Comparison of ENCODE assay signal across 23 cellular contexts in genomic region chr2:217045725-217046475, GRCh38.
A peak's percentile ranks its signal among the peaks of the same experiment; 100 is the strongest.
DNase-seq lines count a peak whose midpoint lies in the region; ATAC-seq and TF ChIP-seq lines count a peak whose summit lies in the region.
"Had no signal": no experiment of that assay in that cellular context is flagged by ENCODE, and none has a peak within 500 bp of the region (broad histone marks: within the 10 kb centered on the region; RNA-seq: fewer than 3 reads in every experiment).

No MANE protein-coding gene starts in this region.

- intact Hi-C loops in stomach (cut with DNase I; ENCODE audit: low total_unique reads), result no loop called here
- intact Hi-C loops in adrenal gland (cut with DNase I), result no loop called here

- H3K9me2 ChIP-seq in SK-N-SH, result no peaks in the 10 kb centered on the region
- no peaks in the 10 kb centered on the region for H3K9me2 ChIP-seq in MM.1S (replicated peaks; ENCODE audit: insufficient read depth, low read length)

- CTCF ChIA-PET in SK-N-SH (lab: Yijun Ruan, JAX), result no interaction called here

- H3K36me3 ChIP-seq in SK-N-SH (replicated peaks in 1 of 2; ENCODE audit: control insufficient read depth in 1 of 2, insufficient read depth in 2 of 2, low read length in 1 of 2), result no peaks in the 10 kb centered on the region
- H3K36me3 ChIP-seq in stomach, result no peaks in the 10 kb centered on the region
- H3K36me3 ChIP-seq in MM.1S (replicated peaks; ENCODE audit: insufficient read depth, low read length), result no peaks in the 10 kb centered on the region
- H3K36me3 ChIP-seq in adrenal gland (replicated peaks in 1 of 2), result no peaks in the 10 kb centered on the region
- H3K36me3 ChIP-seq: prostate gland, thyroid gland had no signal

- H3K4me1 ChIP-seq in SK-N-SH (ENCODE audit: control insufficient read depth in 1 of 2, insufficient read depth in 2 of 2, low read depth in 1 of 2, low read length in 1 of 2) (peaks cover 0 to 2% of the 10 kb centered on the region in 2 experiments; a peak in 1 of 4 replicates), stomach (peaks cover 20 to 56% (median 40%) of the 10 kb centered on the region in 4 donors), MM.1S (ENCODE audit: low read length) (no peaks in the 10 kb centered on the region), adrenal gland (replicated peaks in 1 of 2) (no peaks in the 10 kb centered on the region)
- H3K4me1 ChIP-seq: prostate gland had no signal

- POLR2A ChIA-PET in SK-N-SH (lab: Yijun Ruan, JAX), result no interaction called here

- H3K9me3 ChIP-seq in SK-N-SH (no peaks in the 10 kb centered on the region), stomach (no peaks in the 10 kb centered on the region), MM.1S (replicated peaks; ENCODE audit: insufficient read depth, low read length) (no peaks in the 10 kb centered on the region), adrenal gland (replicated peaks in 1 of 3) (no peaks in the 10 kb centered on the region)
- H3K9me3 ChIP-seq: prostate gland, thyroid gland had no signal

- H3K27me3 ChIP-seq in SK-N-SH (ENCODE audit: insufficient read depth) (no peaks in the 10 kb centered on the region), stomach (no peaks in the 10 kb centered on the region), MM.1S (replicated peaks; ENCODE audit: insufficient read depth, low read length) (no peaks in the 10 kb centered on the region), adrenal gland (no peaks in the 10 kb centered on the region)
- H3K27me3 ChIP-seq: thyroid gland had no signal

- DNase-seq in SK-N-SH (no peak), brain pericyte (ENCODE audit: low read depth, low spot score) (peak; percentile 55), fibroblast of the conjunctiva (ENCODE audit: low read depth) (peak; percentile 41), stomach (peak; percentile 32), MM.1S (no peak), NCI-H510A (lab: John Stamatoyannopoulos, UW) (no peak), adrenal gland (no peak)
- DNase-seq: 8988T; activated CD4-positive, CD25-positive, alpha-beta regulatory T cell; activated effector memory CD4-positive, alpha-beta T cell treated with Interleukin-2 at 50 U/mL for 16 hours; GDM1; glutamatergic neuron; naive thymus-derived CD4-positive, alpha-beta T cell; NCI-H2029 treated with DMSO at 0.1 percent for 48 hours; NCI-H524 treated with DMSO at 0.1 percent for 48 hours; Right ventricle myocardium superior; thyroid gland had no signal

- H3F3A ChIP-seq in SK-N-SH (replicated peaks; ENCODE audit: insufficient read depth), result no peaks in the 10 kb centered on the region
- no peaks in the 10 kb centered on the region for H3F3A ChIP-seq in MM.1S (ENCODE audit: insufficient read depth, low read length)

- TF ChIP-seq POLR2A in stomach (IDR thresholded peaks at IDR 0.05) (no peak), adrenal gland (IDR thresholded peaks at IDR 0.05) (no peak)

- no peak for ATAC-seq in SK-N-SH treated with all-trans-retinoic acid at 6 μM for 48 hours
- ATAC-seq: GM12878; HCT116; naive thymus-derived CD4-positive, alpha-beta T cell; stimulated activated effector memory CD8-positive, alpha-beta T cell treated with anti-CD3 and anti-CD28 coated beads, Interleukin-12 subunit alpha, Interleukin-12 subunit beta, amount 100 ng/mL, for 72 hours had no signal

- H3K4me2 ChIP-seq in SK-N-SH, result 0 out of 2 replicates have a peak overlapping the region, but pooled peaks have one; percentile 13
- H3K4me2 ChIP-seq in MM.1S (ENCODE audit: low read depth, low read length), result no peak overlapping the region

- no peak for TF ChIP-seq RAD21 in SK-N-SH (IDR thresholded peaks at IDR 0.05; ENCODE audit: low read length)

- no peaks in the 10 kb centered on the region for H4K20me1 ChIP-seq in SK-N-SH (ENCODE audit: insufficient read depth)
- no peaks in the 10 kb centered on the region for H4K20me1 ChIP-seq in MM.1S (ENCODE audit: insufficient read depth, low read length)

- no peaks in the 10 kb centered on the region for H3K79me2 ChIP-seq in SK-N-SH (ENCODE audit: insufficient read depth)
- no peaks in the 10 kb centered on the region for H3K79me2 ChIP-seq in MM.1S (ENCODE audit: low read length)

- no peak overlapping the region for H3K4me3 ChIP-seq in SK-N-SH (ENCODE audit: low read depth in 2 of 2, low read length in 1 of 2)
- H3K4me3 ChIP-seq in stomach, result no peak overlapping the region
- no peak overlapping the region for H3K4me3 ChIP-seq in MM.1S (ENCODE audit: low read length)
- no peak overlapping the region for H3K4me3 ChIP-seq in adrenal gland
- H3K4me3 ChIP-seq: GM12878, lung, prostate gland, thyroid gland had no signal

- H3K27ac ChIP-seq in SK-N-SH (ENCODE audit: low read depth in 2 of 2, low read length in 1 of 2) (peak overlapping the region in 1 of 2 experiments; percentile 34; a peak in 1 of 4 replicates), stomach (peak overlapping the region in 4 of 5 donors; percentile 11 to 80 (median 67)), MM.1S (ENCODE audit: low read length) (no peak overlapping the region), adrenal gland (no peak overlapping the region)
- H3K27ac ChIP-seq: prostate gland, thyroid gland had no signal

- TF ChIP-seq CTCF in SK-N-SH (IDR thresholded peaks at IDR 0.05) (no peak), stomach (IDR thresholded peaks at IDR 0.05) (no peak), MM.1S (IDR thresholded peaks at IDR 0.05; ENCODE audit: low read length) (no peak), adrenal gland (IDR thresholded peaks at IDR 0.05) (no peak)

- H2AFZ ChIP-seq in SK-N-SH (ENCODE audit: low read depth) (no peak overlapping the region), MM.1S (ENCODE audit: low read length) (no peak overlapping the region)

- 75% methylated on average over 7 of the region's 7 CpGs for WGBS in SK-N-SH (ENCODE audit: low lambda C conversion rate)
- 50 to 69% (median 64%) methylated on average over 7 of the region's 7 CpGs for WGBS in stomach, 5 donors
- 77 to 82% (median 78%) methylated on average over 7 of the region's 7 CpGs for WGBS in adrenal gland, 4 donors

- TF ChIP-seq EP300 in SK-N-SH (IDR thresholded peaks at IDR 0.05; ENCODE audit: borderline replicate concordance in 1 of 2, low read depth in 1 of 2, low read length in 1 of 2), result no peak
- no peak for TF ChIP-seq EP300 in stomach (IDR thresholded peaks at IDR 0.05)

- H3K9ac ChIP-seq in SK-N-SH (no peak overlapping the region), MM.1S (ENCODE audit: low read length) (no peak overlapping the region)

TF ChIP-seq in SK-N-SH, 30 proteins besides CTCF, POLR2A, EP300 and RAD21:
- TF ChIP-seq PBX3 (IDR thresholded peaks at IDR 0.05), result no peak

TF ChIP-seq in SK-N-SH treated with all-trans-retinoic acid at 6 μM for 48 hours, 23 proteins besides CTCF, POLR2A, EP300 and RAD21:
- TF ChIP-seq TCF4 (CRISPR knock-in tag; IDR thresholded peaks at IDR 0.05; ENCODE audit: borderline replicate concordance), result no peak
TF ChIP-seq in SK-N-SH treated with all-trans-retinoic acid at 6 μM for 48 hours: peak in this region for 0.

Comparison
In these comparisons a context has a peak if more than half of its experiments do, and no peak if none do; other contexts are left out.
1. DNase-seq: peak in brain pericyte (single experiment), fibroblast of the conjunctiva (single experiment) and stomach (single experiment); none in SK-N-SH (single experiment), MM.1S (single experiment), NCI-H510A (single experiment) and adrenal gland (0 of 7).
2. H3K27ac ChIP-seq: peak in stomach (4 of 5); none in MM.1S (single experiment) and adrenal gland (0 of 5).